9 cellular contexts compared by ENCODE assay signal in the genomic region with DNA sequence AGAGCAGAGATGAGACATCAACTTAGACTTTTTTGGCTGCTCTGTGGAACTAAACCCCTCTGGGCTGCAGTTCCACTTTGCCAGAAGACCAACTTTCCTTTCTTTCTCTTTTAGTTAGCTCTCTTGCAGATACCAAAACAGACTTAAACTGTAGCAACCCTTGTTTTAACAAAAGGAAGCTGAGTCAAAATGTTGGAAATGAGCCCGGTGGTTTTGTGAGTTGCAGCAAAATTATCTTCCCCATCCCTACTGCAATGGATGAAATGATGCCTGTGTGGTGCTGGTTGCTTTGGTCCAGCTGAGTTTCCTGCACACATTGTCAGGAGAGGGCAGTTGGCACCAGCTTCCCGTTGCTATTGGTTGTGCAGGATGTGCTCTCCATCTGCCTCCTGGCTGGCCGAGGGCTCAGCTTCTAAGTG.
DNase-seq lines count a peak whose midpoint lies in the region; ATAC-seq lines count a peak whose summit lies in the region.
"Had no signal": no experiment of that assay in that cellular context is flagged by ENCODE, and none has a peak within 500 bp of the region (broad histone marks: within the 10 kb centered on the region; RNA-seq: fewer than 3 reads in every experiment).

No MANE protein-coding gene starts in this region.

- peaks cover 39% of the 10 kb centered on the region for H3K4me1 ChIP-seq in CD4-positive, alpha-beta memory T cell (ENCODE audit: insufficient read depth, low read length)
- H3K4me1 ChIP-seq in mucosa of rectum (ENCODE audit: control insufficient read depth in 2 of 2, insufficient read depth in 2 of 2, low read length in 2 of 2) = peaks cover 11 to 23% of the 10 kb centered on the region in 2 donors

- peak overlapping the region; percentile 43 to 67 for H3K4me3 ChIP-seq in CD4-positive, alpha-beta memory T cell (ENCODE audit: low read length in 2 of 2)
- H3K4me3 ChIP-seq in mucosa of rectum (ENCODE audit: low read length in 2 of 2) = peak overlapping the region; percentile 26 to 55
- H3K4me3 ChIP-seq: K562 had no signal

- peak overlapping the region; percentile 47 to 90 (median 82) for H3K27ac Mint-ChIP-seq in CD4-positive, alpha-beta memory T cell

- H3K4me1 Mint-ChIP-seq in CD4-positive, alpha-beta memory T cell = peaks cover 36 to 57% (median 49%) of the 10 kb centered on the region in 4 donors

- intact Hi-C loops in CD4-positive, alpha-beta memory T cell (cut with micrococcal nuclease) = loop anchor here (5.0 kb wide), 1 partner anchor 116 kb away; a partner anchor contains a TSS

- DNase-seq in CD4-positive, alpha-beta memory T cell = peak in 1 of 5 donors; percentile 4
- DNase-seq in M059J (ENCODE audit: low read depth) (peak; percentile 87), cerebellar nuclear complex (lab: John Stamatoyannopoulos, UW) (peak; percentile 34 to 80), COR-L47 (lab: John Stamatoyannopoulos, UW) (no peak), iPS-NIHi11 (ENCODE audit: low spot score) (no peak)

- no peaks in the 10 kb centered on the region for H3K27me3 Mint-ChIP-seq in CD4-positive, alpha-beta memory T cell

- H3K27ac ChIP-seq in CD4-positive, alpha-beta memory T cell (ENCODE audit: low read depth, low read length) = peak overlapping the region; percentile 51
- H3K27ac ChIP-seq in mucosa of rectum (ENCODE audit: low read depth in 2 of 2, low read length in 2 of 2) = peak overlapping the region; percentile 10 to 52

- ATAC-seq in GM19463 (IDR thresholded peaks at IDR 0.05; ENCODE audit: unreplicated experiment) (peak; percentile 26), HG03442 (IDR thresholded peaks at IDR 0.05; ENCODE audit: unreplicated experiment) (no peak)
- ATAC-seq: K562 had no signal

- no peaks in the 10 kb centered on the region for H3K9me3 Mint-ChIP-seq in CD4-positive, alpha-beta memory T cell

- CTCF ChIA-PET in CD4-positive, alpha-beta memory T cell (lab: Charles Lee; ENCODE audit: partially characterized antibody) = interaction anchor here (1.1 to 2.1 kb wide), 4 partner anchors 10 to 117 kb away, joined by 3 to 11 read pairs (median 4); a partner anchor contains a TSS

- POLR2A ChIA-PET in CD4-positive, alpha-beta memory T cell (lab: Charles Lee; ENCODE audit: partially characterized antibody) = interaction anchor here (0.7 kb wide), 1 partner anchor 90 kb away, joined by 3 read pairs; no protein-coding TSS in a partner anchor

- H3K9ac ChIP-seq in mucosa of rectum (ENCODE audit: low read depth in 1 of 2, low read length in 2 of 2) = no peak overlapping the region

- H3K27me3 ChIP-seq in CD4-positive, alpha-beta memory T cell (ENCODE audit: insufficient read depth, low read length) = no peaks in the 10 kb centered on the region
- H3K27me3 ChIP-seq in mucosa of rectum (ENCODE audit: control insufficient read depth in 2 of 2, insufficient read depth in 2 of 2, low read length in 2 of 2) = no peaks in the 10 kb centered on the region

- H3K9me3 ChIP-seq in CD4-positive, alpha-beta memory T cell (ENCODE audit: control insufficient read depth in 1 of 2, low read length in 2 of 2) = no peaks in the 10 kb centered on the region
- H3K9me3 ChIP-seq in mucosa of rectum (ENCODE audit: control insufficient read depth in 2 of 2, low read length in 2 of 2) = no peaks in the 10 kb centered on the region

- no peaks in the 10 kb centered on the region for H3K36me3 ChIP-seq in CD4-positive, alpha-beta memory T cell (ENCODE audit: insufficient read depth, low read length)
- H3K36me3 ChIP-seq in mucosa of rectum (ENCODE audit: control insufficient read depth in 2 of 2, insufficient read depth in 2 of 2, low read length in 2 of 2) = peaks cover 2% of the 10 kb centered on the region in 2 donors

- H3K4me3 Mint-ChIP-seq in CD4-positive, alpha-beta memory T cell = peak overlapping the region; percentile 67 to 86 (median 83)

- H3K36me3 Mint-ChIP-seq in CD4-positive, alpha-beta memory T cell = peaks cover 14 to 32% of the 10 kb centered on the region in 2 donors

Comparison
In these comparisons a context has a peak if more than half of its experiments do, and no peak if none do; other contexts are left out.
1. DNase-seq: peak in M059J (single experiment) and cerebellar nuclear complex (2 of 2); none in COR-L47 (single experiment) and iPS-NIHi11 (single experiment).